Comparison of ENCODE assay signal across 11 cellular contexts in genomic region chr1:89908294-89908992, GRCh38.
A peak's percentile ranks its signal among the peaks of the same experiment; 100 is the strongest.
DNase-seq lines count a peak whose midpoint lies in the region; ATAC-seq lines count a peak whose summit lies in the region.
"Had no signal": no experiment of that assay in that cellular context is flagged by ENCODE, and none has a peak within 500 bp of the region (broad histone marks: within the 10 kb centered on the region; RNA-seq: fewer than 3 reads in every experiment).

No MANE protein-coding gene starts in this region.

- H3K4me3 Mint-ChIP-seq in activated T-cell treated with anti-CD3 and anti-CD28 coated beads, Interleukin-2, amount 50 U/mL, for 72 hours: peak overlapping the region in 1 of 2 donors; percentile 44
- no peak overlapping the region for H3K4me3 Mint-ChIP-seq in activated T-cell treated with anti-CD3 and anti-CD28 coated beads, Interleukin-2, amount 50 U/mL, for 4 hours
- H3K4me3 Mint-ChIP-seq in activated T-helper 2 cell treated with anti-CD3 and anti-CD28 coated beads, Interferon-gamma antibody, Interleukin-2, Interleukin-4, amounts not matched to agents 10 μg/mL and 5 μg/mL and 100 μg/mL, durations not matched to agents 14 hours and 24 hours and 36 hours (ENCODE audit: low read depth): no peak overlapping the region

- peak overlapping the region; percentile 95 for H3K27ac Mint-ChIP-seq in activated T-cell treated with anti-CD3 and anti-CD28 coated beads, Interleukin-2, amount 50 U/mL, for 72 hours
- peak overlapping the region; percentile 34 for H3K27ac Mint-ChIP-seq in activated T-helper 2 cell treated with anti-CD3 and anti-CD28 coated beads, Interferon-gamma antibody, Interleukin-2, Interleukin-4, amounts not matched to agents 10 μg/mL and 5 μg/mL and 100 μg/mL, durations not matched to agents 14 hours and 24 hours and 36 hours

- peaks cover 43% of the 10 kb centered on the region for H3K4me1 Mint-ChIP-seq in activated T-cell treated with anti-CD3 and anti-CD28 coated beads, Interleukin-2, amount 50 U/mL, for 72 hours (ENCODE audit: low read depth)
- H3K4me1 Mint-ChIP-seq in activated T-cell treated with anti-CD3 and anti-CD28 coated beads, Interleukin-2, amount 50 U/mL, for 4 hours (ENCODE audit: low read depth): peaks cover 51% of the 10 kb centered on the region
- peaks cover 46% of the 10 kb centered on the region for H3K4me1 Mint-ChIP-seq in activated T-helper 2 cell treated with anti-CD3 and anti-CD28 coated beads, Interferon-gamma antibody, Interleukin-2, Interleukin-4, amounts not matched to agents 10 μg/mL and 5 μg/mL and 100 μg/mL, durations not matched to agents 14 hours and 24 hours and 36 hours (ENCODE audit: low read depth)

- H3K9me3 Mint-ChIP-seq in activated T-cell treated with anti-CD3 and anti-CD28 coated beads, Interleukin-2, amount 50 U/mL, for 72 hours: no peaks in the 10 kb centered on the region
- H3K9me3 Mint-ChIP-seq in activated T-cell treated with anti-CD3 and anti-CD28 coated beads, Interleukin-2, amount 50 U/mL, for 4 hours: no peaks in the 10 kb centered on the region
- H3K9me3 Mint-ChIP-seq in activated T-helper 2 cell treated with anti-CD3 and anti-CD28 coated beads, Interferon-gamma antibody, Interleukin-2, Interleukin-4, amounts not matched to agents 10 μg/mL and 5 μg/mL and 100 μg/mL, durations not matched to agents 14 hours and 24 hours and 36 hours: no peaks in the 10 kb centered on the region

- H3K36me3 Mint-ChIP-seq in activated T-cell treated with anti-CD3 and anti-CD28 coated beads, Interleukin-2, amount 50 U/mL, for 72 hours (ENCODE audit: insufficient read depth in 2 of 2): peaks cover 0 to 8% of the 10 kb centered on the region in 2 donors
- H3K36me3 Mint-ChIP-seq in activated T-cell treated with anti-CD3 and anti-CD28 coated beads, Interleukin-2, amount 50 U/mL, for 4 hours (ENCODE audit: insufficient read depth): peaks cover 34% of the 10 kb centered on the region
- H3K36me3 Mint-ChIP-seq in activated T-helper 2 cell treated with anti-CD3 and anti-CD28 coated beads, Interferon-gamma antibody, Interleukin-2, Interleukin-4, amounts not matched to agents 10 μg/mL and 5 μg/mL and 100 μg/mL, durations not matched to agents 14 hours and 24 hours and 36 hours (ENCODE audit: low read depth): peaks cover 28% of the 10 kb centered on the region

- H3K27me3 Mint-ChIP-seq in activated T-cell treated with anti-CD3 and anti-CD28 coated beads, Interleukin-2, amount 50 U/mL, for 72 hours (ENCODE audit: low read depth): no peaks in the 10 kb centered on the region
- H3K27me3 Mint-ChIP-seq in activated T-cell treated with anti-CD3 and anti-CD28 coated beads, Interleukin-2, amount 50 U/mL, for 4 hours (ENCODE audit: low read depth): no peaks in the 10 kb centered on the region
- no peaks in the 10 kb centered on the region for H3K27me3 Mint-ChIP-seq in activated T-helper 2 cell treated with anti-CD3 and anti-CD28 coated beads, Interferon-gamma antibody, Interleukin-2, Interleukin-4, amounts not matched to agents 10 μg/mL and 5 μg/mL and 100 μg/mL, durations not matched to agents 14 hours and 24 hours and 36 hours (ENCODE audit: low read depth)

- H3K27ac ChIP-seq in temporal lobe (ENCODE audit: low read depth, low read length): peak overlapping the region; percentile 28
- H3K27ac ChIP-seq: C4-2B, cardiac muscle cell had no signal

- no peak for DNase-seq in activated T-cell treated with anti-CD3 and anti-CD28 coated beads, Interleukin-2, amount 50 U/mL, for 72 hours
- no peak for DNase-seq in activated T-cell treated with anti-CD3 and anti-CD28 coated beads, Interleukin-2, amount 50 U/mL, for 4 hours
- DNase-seq in activated T-helper 2 cell treated with anti-CD3 and anti-CD28 coated beads, Interferon-gamma antibody, Interleukin-2, Interleukin-4, amounts not matched to agents 10 μg/mL and 5 μg/mL and 100 μg/mL, durations not matched to agents 14 hours and 24 hours and 36 hours (ENCODE audit: low spot score): no peak
- DNase-seq in kidney tubule cell (ENCODE audit: low spot score) (peak; percentile 33), cerebellar cortex (ENCODE audit: low spot score) (no peak), NCI-H1694 treated with DMSO at 0.1 percent for 48 hours (lab: John Stamatoyannopoulos, UW) (no peak), DMS79 (lab: John Stamatoyannopoulos, UW) (no peak)
- DNase-seq: NCI-H2081 had no signal

- intact Hi-C loops in activated T-helper 2 cell treated with anti-CD3 and anti-CD28 coated beads, Interferon-gamma antibody, Interleukin-2, Interleukin-4, amounts not matched to agents 10 μg/mL and 5 μg/mL and 100 μg/mL, durations not matched to agents 14 hours and 24 hours and 36 hours (cut with micrococcal nuclease): loop anchor here (2.0 to 5.0 kb wide), 2 partner anchors 44 to 54 kb away; no protein-coding TSS in a partner anchor

- no peak for ATAC-seq in activated T-cell treated with anti-CD3 and anti-CD28 coated beads, Interleukin-2, amount 50 U/mL, for 72 hours (replicated peaks in 1 of 2)
- no peak for ATAC-seq in activated T-cell treated with anti-CD3 and anti-CD28 coated beads, Interleukin-2, amount 50 U/mL, for 4 hours
